ENCODE assay signal across 24 cellular contexts in the genomic region with DNA sequence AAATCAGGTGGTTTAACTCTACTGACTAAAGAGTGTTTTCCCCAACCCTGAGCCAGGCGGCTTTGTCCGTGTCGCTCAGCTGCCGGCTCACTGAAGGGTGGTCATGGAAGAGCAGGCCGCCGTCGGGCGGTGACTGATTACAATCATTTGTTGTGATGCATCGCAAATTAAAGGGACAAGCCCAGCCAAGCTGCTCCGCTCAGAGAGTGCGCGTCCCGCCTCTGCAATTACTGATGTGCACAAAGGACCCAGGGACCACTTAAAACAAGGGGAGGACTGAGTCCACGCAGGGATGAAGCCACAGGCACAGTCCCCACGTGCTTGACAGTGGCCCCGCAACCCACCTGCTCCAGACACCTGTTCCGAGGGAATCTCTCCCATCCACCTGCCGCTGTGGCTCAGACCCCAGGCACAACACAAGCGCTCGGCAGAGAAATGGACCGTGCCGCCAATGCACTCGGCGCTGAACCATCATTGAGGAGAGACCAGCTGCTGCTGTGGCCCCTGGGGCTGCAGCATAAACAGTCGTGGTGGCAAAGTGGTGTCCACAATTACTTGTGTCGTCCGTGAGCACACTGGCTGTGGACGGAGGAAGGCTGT.
"Had no signal": no experiment of that assay in that cellular context is flagged by ENCODE, and none has a peak within 500 bp of the region (broad histone marks: within the 10 kb centered on the region; RNA-seq: fewer than 3 reads in every experiment).

No MANE protein-coding gene starts in this region.

- H3K27ac ChIP-seq: esophagus muscularis mucosa, foreskin keratinocyte, right lobe of liver, suprapubic skin, tibial artery had no signal

- H3K27me3 ChIP-seq: foreskin keratinocyte, right lobe of liver, suprapubic skin had no signal

- ATAC-seq: activated T-cell treated with anti-CD3 and anti-CD28 coated beads, Interleukin-2, amount 50 U/mL, for 4 hours; activated T-helper 17 cell treated with anti-CD3 and anti-CD28 coated beads, Interleukin-2, amount 50 U/mL, for 72 hours; foreskin keratinocyte; naive thymus-derived CD4-positive, alpha-beta T cell; right lobe of liver; stimulated activated naive B cell treated with anti-CD40 and anti-IgM and Interleukin-4, amounts not matched to agents 10 μg/mL and 1 μg/mL and 100 μg/mL, for 72 hours; T-helper 17 cell had no signal

- DNase-seq: activated CD4-positive, alpha-beta memory T cell treated with anti-CD3 and anti-CD28 coated beads, Interleukin-2, amount 10 ng/mL, durations not matched to agents 7 days and 5 days; activated CD4-positive, alpha-beta T cell treated with anti-CD3 and anti-CD28 coated beads, Interleukin-2, amount 10 ng/mL, durations not matched to agents 24 days and 14 days; activated CD4-positive, CD25-positive, alpha-beta regulatory T cell treated with anti-CD3 and anti-CD28 coated beads, Interleukin-2, amount 50 U/mL, for 72 hours; activated CD8-positive, alpha-beta memory T cell treated with anti-CD3 and anti-CD28 coated beads, Interleukin-2, amount 50 U/mL, for 48 hours; activated gamma-delta T cell treated with Interleukin-2 at 50 U/mL for 16 hours; activated naive CD4-positive, alpha-beta T cell treated with anti-CD3 and anti-CD28 coated beads, Interleukin-2, amount 50 U/mL, for 16 hours; activated T-cell treated with anti-CD3 and anti-CD28 coated beads, Interleukin-2, amount 50 U/mL, for 4 hours; amniotic stem cell; central memory CD4-positive, alpha-beta T cell; dermis blood vessel endothelial cell; effector CD4-positive, alpha-beta T cell; foreskin keratinocyte; midbrain; naive thymus-derived CD4-positive, alpha-beta T cell; small intestine; stimulated activated CD4-positive, alpha-beta T cell treated with anti-CD3 and anti-CD28 coated beads, Interleukin-1b, Interleukin-23, amount 100 ng/mL, for 48 hours; stimulated activated naive B cell treated with anti-CD40 and anti-IgM and Interleukin-4, amounts not matched to agents 10 μg/mL and 1 μg/mL and 100 μg/mL, for 72 hours; T-helper 17 cell; T1000 had no signal

- H3K9me3 ChIP-seq: right lobe of liver, suprapubic skin had no signal

- H3K4me1 ChIP-seq: esophagus muscularis mucosa, foreskin keratinocyte, right lobe of liver, suprapubic skin, tibial artery had no signal

- H3K36me3 ChIP-seq: esophagus muscularis mucosa, right lobe of liver, suprapubic skin, tibial artery had no signal

- H3K4me3 ChIP-seq: esophagus muscularis mucosa, right lobe of liver, suprapubic skin, tibial artery had no signal
